ENCODE assay signal across 21 cellular contexts in genomic region chr18:37741012-37741586, GRCh38.
"Had no signal": no experiment of that assay in that cellular context is flagged by ENCODE, and none has a peak within 500 bp of the region (broad histone marks: within the 10 kb centered on the region; RNA-seq: fewer than 3 reads in every experiment).

No MANE protein-coding gene starts in this region.

- H3K27me3 ChIP-seq: ascending aorta, body of pancreas had no signal

- H3K36me3 ChIP-seq: ascending aorta had no signal

- DNase-seq: activated CD4-positive, alpha-beta T cell treated with anti-CD3 and anti-CD28 coated beads for 48 hours; activated CD4-positive, alpha-beta T cell treated with anti-CD3 and anti-CD28 coated beads, Interleukin-2, amount 50 U/mL, for 4 hours; activated CD4-positive, CD25-positive, alpha-beta regulatory T cell treated with anti-CD3 and anti-CD28 coated beads, Interleukin-2, amount 50 U/mL, for 72 hours; activated CD8-positive, alpha-beta memory T cell treated with anti-CD3 and anti-CD28 coated beads, Interleukin-2, amount 50 U/mL, for 48 hours; activated CD8-positive, alpha-beta T cell treated with anti-CD3 and anti-CD28 coated beads, Interleukin-2, amount 10 ng/mL, durations not matched to agents 7 days and 5 days; activated T-cell treated with anti-CD3 and anti-CD28 coated beads, Interleukin-2, amount 50 U/mL, for 1 hour; amniotic stem cell; body of pancreas; MV-4-11; NCI-H1092 treated with DMSO at 0.1 percent for 48 hours; NCI-H1417 treated with DMSO at 0.1 percent for 48 hours; NCI-H1694; NCI-H2029; NCI-H345; NCI-H510A; NCI-H69; SIG-M5; T-helper 17 cell; T-helper 9 cell had no signal

- H3K4me1 ChIP-seq: ascending aorta, body of pancreas had no signal

- H3K4me3 ChIP-seq: ascending aorta, body of pancreas had no signal

- H3K27ac ChIP-seq: ascending aorta, body of pancreas had no signal

- ATAC-seq: activated CD8-positive, alpha-beta T cell treated with anti-CD3 and anti-CD28 coated beads, Interleukin-2, amount 10 ng/mL, durations not matched to agents 7 days and 5 days; body of pancreas; T-helper 17 cell; WTC11 had no signal

- H3K9me3 ChIP-seq: ascending aorta, body of pancreas had no signal
